ENCODE assay signal across 8 cellular contexts in genomic region chr17:6444573-6445335, GRCh38. TPM values are rescaled to one million over a fixed set of nuclear protein-coding genes. Genes with fewer than 3 reads are reported as not detected.
DNase-seq lines count a peak whose midpoint lies in the region; ATAC-seq and TF ChIP-seq lines count a peak whose summit lies in the region.

No MANE protein-coding gene starts in this region.

- BruUV-seq in OCI-LY7 (replicated peaks; lab: Mats Ljungman, UMichigan): no TSS peak

- no peaks in the 10 kb centered on the region for H4K20me1 ChIP-seq in OCI-LY7 (ENCODE audit: insufficient read depth, low read length)

- peak overlapping the region; percentile 91 for H3K4me2 ChIP-seq in OCI-LY7 (ENCODE audit: low read length)

- H3K9me3 ChIP-seq in OCI-LY7 (ENCODE audit: low read length) (no peaks in the 10 kb centered on the region), neuron (ENCODE audit: low read length) (peaks cover 2% of the 10 kb centered on the region)

- H3K79me2 ChIP-seq in OCI-LY7 (ENCODE audit: insufficient read depth, low read depth, low read length): no peaks in the 10 kb centered on the region

- H3K27me3 ChIP-seq in neuron (ENCODE audit: insufficient read depth, low read length): no peaks in the 10 kb centered on the region

- intact Hi-C loops in OCI-LY7 (cut with micrococcal nuclease; ENCODE audit: unreplicated experiment): no loop called here

- H3K4me3 ChIP-seq in OCI-LY7 (ENCODE audit: low read depth, low read length, poor library complexity, severe bottlenecking): peak overlapping the region; percentile 67
- H3K4me3 ChIP-seq in epithelial cell of esophagus (ENCODE audit: low read length): peak overlapping the region; percentile 65
- peak overlapping the region; percentile 55 for H3K4me3 ChIP-seq in neuron (ENCODE audit: low read length)

- H3K27ac ChIP-seq in C4-2B: peak overlapping the region; percentile 86
- no peak overlapping the region for H3K27ac ChIP-seq in OCI-LY7 (ENCODE audit: low read depth, low read length, poor library complexity, severe bottlenecking)

- peak overlapping the region; percentile 73; the same call in 1 of the 2 replicates for H2AFZ ChIP-seq in OCI-LY7 (ENCODE audit: low read length)
- H2AFZ ChIP-seq in neuron (ENCODE audit: low read depth, low read length): no peak overlapping the region

- no peaks in the 10 kb centered on the region for H3K36me3 ChIP-seq in OCI-LY7 (ENCODE audit: insufficient read depth, low read length)
- H3K36me3 ChIP-seq in neuron (ENCODE audit: insufficient read depth, low read length): peaks cover 33% of the 10 kb centered on the region

- ATAC-seq in HG02759 (IDR thresholded peaks at IDR 0.05; ENCODE audit: unreplicated experiment) (no peak), GM21390 (IDR thresholded peaks at IDR 0.05; ENCODE audit: unreplicated experiment) (no peak)

- H3K9me2 ChIP-seq in OCI-LY7 (ENCODE audit: insufficient read depth, low read length): no peaks in the 10 kb centered on the region

- CTCF ChIA-PET in OCI-LY7 (lab: Charles Lee; ENCODE audit: unreplicated experiment): no interaction called here

- no peak for DNase-seq in OCI-LY7 (ENCODE audit: low spot score)
- no peak for DNase-seq in epithelial cell of esophagus (ENCODE audit: low read depth)
- DNase-seq in activated CD8-positive, alpha-beta memory T cell treated with anti-CD3 and anti-CD28 coated beads, Interleukin-2, amount 50 U/mL, for 48 hours: no peak
- no peak for DNase-seq in occipital lobe (lab: John Stamatoyannopoulos, UW)

- no peak for TF ChIP-seq CTCF in C4-2B (conservative IDR thresholded peaks at IDR 0.05)
- TF ChIP-seq CTCF in OCI-LY7 (conservative IDR thresholded peaks at IDR 0.05; ENCODE audit: low read length): no peak
- TF ChIP-seq CTCF in epithelial cell of esophagus (IDR thresholded peaks at IDR 0.05; ENCODE audit: insufficient read depth, low read depth, low read length, missing control alignments): no peak

- POLR2A ChIA-PET in OCI-LY7 (lab: Charles Lee): interaction anchor here (0.5 kb wide), 1 partner anchor 102 kb away, joined by 3 read pairs; no protein-coding TSS in a partner anchor

- H3K4me1 ChIP-seq in OCI-LY7 (ENCODE audit: insufficient read depth, low read length, poor library complexity, severe bottlenecking) (peaks cover 14% of the 10 kb centered on the region), neuron (ENCODE audit: insufficient read depth, low read length) (peaks cover 34% of the 10 kb centered on the region)

RNA-seq across cellular contexts. Expression of gene PIMREG, which starts 0.5 kb away (rescaled TPM):
- 34.5 and 39.4 TPM in 2 replicates for total RNA-seq in OCI-LY7 (2014; rRNA removed; shearing (Covaris generic))
- 22.7 and 31.0 TPM in 2 replicates for total RNA-seq in OCI-LY7 (2022)
- 5.9 TPM for total RNA-seq in occipital lobe

RNA-seq across cellular contexts. Expression of gene AIPL1, which starts 9.8 kb away (rescaled TPM):
- total RNA-seq in OCI-LY7 (2014; rRNA removed; shearing (Covaris generic)): not detected in 2 replicates
- total RNA-seq in OCI-LY7 (2022) (not detected in 2 replicates), occipital lobe (not detected)
